ENCODE assay signal across 1 cellular context in genomic region chr3:10950476-10951294, GRCh38.
TF ChIP-seq lines count a peak whose summit lies in the region.

No MANE protein-coding gene starts in this region.

TF ChIP-seq in endothelial cell of umbilical vein, 7 proteins besides CTCF, POLR2A, EP300 and RAD21:
- TF ChIP-seq GATA2 (IDR thresholded peaks at IDR 0.05; ENCODE audit: insufficient read depth, insufficient read length, low read depth, low read length) = no peak
- TF ChIP-seq JUN (IDR thresholded peaks at IDR 0.05; ENCODE audit: borderline replicate concordance, insufficient read depth, insufficient read length, low read depth) = no peak
- no peak for TF ChIP-seq POLR2AphosphoS5 (IDR thresholded peaks at IDR 0.05; ENCODE audit: insufficient read depth, low read depth, low read length)
- TF ChIP-seq, protein P1, sequence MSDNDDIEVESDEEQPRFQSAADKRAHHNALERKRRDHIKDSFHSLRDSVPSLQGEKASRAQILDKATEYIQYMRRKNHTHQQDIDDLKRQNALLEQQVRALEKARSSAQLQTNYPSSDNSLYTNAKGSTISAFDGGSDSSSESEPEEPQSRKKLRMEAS (IDR thresholded peaks at IDR 0.05; ENCODE audit: insufficient read depth, insufficient read length) = no peak
- TF ChIP-seq FOS (IDR thresholded peaks at IDR 0.05; ENCODE audit: borderline replicate concordance, insufficient read depth, low read length) = no peak
- TF ChIP-seq MYC (IDR thresholded peaks at IDR 0.05; ENCODE audit: low read depth, low read length) = no peak
- TF ChIP-seq EZH2 (IDR thresholded peaks at IDR 0.05; ENCODE audit: borderline replicate concordance, low read depth, low read length, severe bottlenecking) = no peak
